Comparison of ENCODE assay signal across 12 cellular contexts in the genomic region with DNA sequence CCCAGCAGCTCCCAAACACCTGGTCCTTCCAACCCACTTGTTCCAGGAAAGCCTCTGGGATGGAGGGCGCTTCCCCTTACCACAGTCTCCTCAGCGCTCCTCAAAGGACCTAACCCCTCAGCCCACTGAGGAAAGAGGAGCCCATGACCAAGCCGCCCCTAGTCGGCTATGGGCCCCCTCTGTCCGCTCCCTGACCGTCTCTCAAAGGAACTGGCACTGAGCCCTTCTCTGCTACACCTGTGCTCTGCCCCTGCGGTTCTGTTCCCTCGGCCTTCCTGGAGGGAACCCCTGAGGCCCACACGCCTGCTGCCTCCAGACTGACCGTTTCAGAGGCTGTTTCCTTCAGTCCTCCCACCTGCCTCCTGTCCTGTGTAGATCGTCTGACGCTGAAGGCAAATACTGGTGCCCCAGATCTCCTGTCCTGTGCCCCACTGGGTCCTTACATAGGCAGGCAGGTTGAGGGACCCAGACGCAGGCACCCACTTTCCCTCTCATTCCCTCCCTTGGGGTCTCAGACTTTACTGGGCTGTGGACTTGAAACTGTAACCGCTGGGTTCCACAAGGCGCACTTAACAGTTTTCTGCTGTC. TPM values are rescaled to one million over a fixed set of nuclear protein-coding genes. Genes with fewer than 3 reads are reported as not detected.
A peak's percentile ranks its signal among the peaks of the same experiment; 100 is the strongest.
DNase-seq lines count a peak whose midpoint lies in the region; ATAC-seq and TF ChIP-seq lines count a peak whose summit lies in the region.
"Had no signal": no experiment of that assay in that cellular context is flagged by ENCODE, and none has a peak within 500 bp of the region (broad histone marks: within the 10 kb centered on the region; RNA-seq: fewer than 3 reads in every experiment).

No MANE protein-coding gene starts in this region.

- H4K8ac ChIP-seq in H9 (replicated peaks; ENCODE audit: insufficient read length, low read depth, low read length), result no peak overlapping the region

- CTCF ChIA-PET in CD4-positive, alpha-beta T cell (lab: Charles Lee), result no interaction called here

- no peak overlapping the region for H3K18ac ChIP-seq in H9 (ENCODE audit: insufficient read length, low read depth, low read length)

- H3K9ac ChIP-seq in H9 (ENCODE audit: extremely low read depth, insufficient read length, low read length), result no peak overlapping the region

- H3K56ac ChIP-seq in H9 (ENCODE audit: insufficient read length, low read depth, low read length), result no peak overlapping the region

- H2BK12ac ChIP-seq in H9 (ENCODE audit: insufficient read length, low read depth, low read length), result no peak overlapping the region

- no peaks in the 10 kb centered on the region for H3K36me3 Mint-ChIP-seq in CD4-positive, alpha-beta T cell (ENCODE audit: low read depth)
- H3K36me3 Mint-ChIP-seq in H9 (ENCODE audit: insufficient read depth in 1 of 3, low read depth in 3 of 3) (peaks cover 0 to 5% (median 4%) of the 10 kb centered on the region in 3 experiments; a peak in 1 of 7 replicates), chondrocyte (ENCODE audit: low read depth) (no peaks in the 10 kb centered on the region), naive B cell (no peaks in the 10 kb centered on the region)

- H3K27me3 ChIP-seq in CD4-positive, alpha-beta T cell (ENCODE audit: control insufficient read depth, insufficient read depth, low read length), result peaks cover 48% of the 10 kb centered on the region
- H3K27me3 ChIP-seq in H9 (ENCODE audit: insufficient read depth, low read length), result peaks cover 18% of the 10 kb centered on the region; the same call in 1 of the 2 replicates

- H2AK5ac ChIP-seq in H9 (ENCODE audit: insufficient read length, low read length), result no peak overlapping the region

- no peak overlapping the region for H3K27ac ChIP-seq in CD4-positive, alpha-beta T cell (ENCODE audit: low read depth, low read length)
- H3K27ac ChIP-seq in H9 (ENCODE audit: insufficient read length, low read depth, low read length), result no peak overlapping the region

- H2BK15ac ChIP-seq in H9 (ENCODE audit: low read depth, low read length), result no peak overlapping the region

- no peak overlapping the region for H2BK20ac ChIP-seq in H9 (ENCODE audit: low read depth, low read length, poor library complexity, severe bottlenecking)

- H3K9me3 ChIP-seq in CD4-positive, alpha-beta T cell (ENCODE audit: control insufficient read depth, low read length), result no peaks in the 10 kb centered on the region
- H3K9me3 ChIP-seq in H9 (ENCODE audit: control insufficient read depth, low read depth, low read length), result no peaks in the 10 kb centered on the region

- no peak overlapping the region for H2BK5ac ChIP-seq in H9 (ENCODE audit: insufficient read length, low read length)

- H3K23ac ChIP-seq in H9 (ENCODE audit: insufficient read length, low read depth, low read length), result no peak overlapping the region

- H3K23me2 ChIP-seq in H9 (ENCODE audit: insufficient read length, low read depth, low read length, poor library complexity, severe bottlenecking), result peaks cover 18% of the 10 kb centered on the region

- H2AFZ ChIP-seq in H9 (ENCODE audit: low read length), result no peak overlapping the region

- no peak overlapping the region for H3K14ac ChIP-seq in H9 (ENCODE audit: insufficient read depth, low read length)

- no peaks in the 10 kb centered on the region for H3K79me2 ChIP-seq in H9 (ENCODE audit: insufficient read depth, low read length)

- no peak for DNase-seq in CD4-positive, alpha-beta T cell
- no peak for DNase-seq in H9
- DNase-seq in chondrocyte (ENCODE audit: low spot score), result no peak
- no peak for DNase-seq in naive B cell
- DNase-seq in NAMALWA (ENCODE audit: low spot score), result no peak
- DNase-seq in NCI-H446 (lab: John Stamatoyannopoulos, UW), result no peak
- DNase-seq in 8988T, result no peak
- no peak for DNase-seq in NCI-H748 (lab: John Stamatoyannopoulos, UW; ENCODE audit: unreplicated experiment)
- DNase-seq: activated CD4-positive, alpha-beta T cell treated with anti-CD3 and anti-CD28 coated beads for 1 hour; COR-L47; Kasumi-1; NCI-H187 treated with DMSO at 0.1 percent for 48 hours had no signal

- no peak overlapping the region for H3T11ph ChIP-seq in H9 (ENCODE audit: low read length)

- TF ChIP-seq CTCF in CD4-positive, alpha-beta T cell (IDR thresholded peaks at IDR 0.05), result no peak
- TF ChIP-seq CTCF in H9 (conservative IDR thresholded peaks at IDR 0.05), result no peak
- no peak for TF ChIP-seq CTCF in chondrocyte (IDR thresholded peaks at IDR 0.05)

- H4K20me1 ChIP-seq in H9 (ENCODE audit: control insufficient read depth, insufficient read depth, insufficient read length), result no peaks in the 10 kb centered on the region

- H3K4me3 Mint-ChIP-seq in CD4-positive, alpha-beta T cell, result peak overlapping the region; percentile 85
- H3K4me3 Mint-ChIP-seq in H9 (peak overlapping the region; percentile 88 to 95; a peak in 4 of 5 replicates), chondrocyte (ENCODE audit: unreplicated experiment) (peak overlapping the region; percentile 59), naive B cell (peak overlapping the region; percentile 44 to 97 (median 92))

- no CpG with 5 or more reads among the region's 15 CpGs for WGBS in H9 (ENCODE audit: extremely low coverage, insufficient read length, low lambda C conversion rate)

- H3K4me1 Mint-ChIP-seq in CD4-positive, alpha-beta T cell (ENCODE audit: low read depth), result peaks cover 6% of the 10 kb centered on the region
- H3K4me1 Mint-ChIP-seq in H9 (peaks cover 16 to 22% of the 10 kb centered on the region in 2 experiments), chondrocyte (ENCODE audit: low read depth) (peaks cover 22% of the 10 kb centered on the region), naive B cell (peaks cover 16 to 30% (median 20%) of the 10 kb centered on the region in 3 donors)

- no peak for ATAC-seq in CD4-positive, alpha-beta T cell (ENCODE audit: poor library complexity)
- ATAC-seq in naive B cell (ENCODE audit: low read depth in 2 of 2), result no peak

- peaks cover 68% of the 10 kb centered on the region for H3K27me3 Mint-ChIP-seq in CD4-positive, alpha-beta T cell
- H3K27me3 Mint-ChIP-seq in H9 (ENCODE audit: low read depth), result peaks cover 66% of the 10 kb centered on the region
- H3K27me3 Mint-ChIP-seq in chondrocyte (ENCODE audit: low read depth), result peaks cover 10% of the 10 kb centered on the region
- peaks cover 33 to 73% (median 69%) of the 10 kb centered on the region in 3 donors for H3K27me3 Mint-ChIP-seq in naive B cell

- no peaks in the 10 kb centered on the region; the same call in 1 of the 2 replicates for H3K4me1 ChIP-seq in H9 (ENCODE audit: insufficient read depth, low read length)

- no peak overlapping the region for H3K4ac ChIP-seq in H9 (ENCODE audit: low read depth, low read length)

- H4K91ac ChIP-seq in H9 (ENCODE audit: insufficient read length, low read depth, low read length), result no peak overlapping the region

- no peaks in the 10 kb centered on the region for H3K9me3 Mint-ChIP-seq in CD4-positive, alpha-beta T cell
- H3K9me3 Mint-ChIP-seq in H9 (no peaks in the 10 kb centered on the region; a peak in 1 of 5 replicates), chondrocyte (ENCODE audit: low read depth) (no peaks in the 10 kb centered on the region), naive B cell (no peaks in the 10 kb centered on the region)

- H4K5ac ChIP-seq in H9 (ENCODE audit: insufficient read length, low read depth, low read length), result no peak overlapping the region

- POLR2A ChIA-PET in CD4-positive, alpha-beta T cell (lab: Charles Lee), result interaction anchor here (2.5 to 2.6 kb wide), 2 partner anchors 8 to 18 kb away, joined by 8 to 13 read pairs; no protein-coding TSS in a partner anchor

- intact Hi-C loops in CD4-positive, alpha-beta T cell (cut with DNase I, micrococcal nuclease), result no loop called here

- peak overlapping the region; percentile 52 for H3K4me2 ChIP-seq in H9 (ENCODE audit: insufficient read depth, insufficient read length, low read length)

- no peak overlapping the region for H2BK120ac ChIP-seq in H9 (ENCODE audit: low read depth, low read length, poor library complexity, severe bottlenecking)

- no peaks in the 10 kb centered on the region for H3K79me1 ChIP-seq in H9 (ENCODE audit: insufficient read depth, low read depth, low read length, poor library complexity, severe bottlenecking)

- H3K27ac Mint-ChIP-seq in CD4-positive, alpha-beta T cell, result no peak overlapping the region
- H3K27ac Mint-ChIP-seq in H9, result no peak overlapping the region
- H3K27ac Mint-ChIP-seq in chondrocyte (ENCODE audit: unreplicated experiment), result no peak overlapping the region
- no peak overlapping the region for H3K27ac Mint-ChIP-seq in naive B cell

RNA-seq across cellular contexts. Expression of a gene that starts 1.9 kb away (rescaled TPM):
- under 1 TPM; 0.08 to 0.60 TPM for total RNA-seq in CD4-positive, alpha-beta T cell
- 25.5 and 29.4 TPM in 2 replicates for total RNA-seq in H9 (2021)
- 4.2 to 4.9 TPM (median 4.3 TPM) in 3 replicates for total RNA-seq in chondrocyte
- under 1 TPM in 1 of 6 donors, not detected in 5; 0.17 TPM for polyA plus RNA-seq in naive B cell (ENCODE audit: low read depth in 6 of 6)

RNA-seq across cellular contexts. Expression of a gene that starts 31.6 kb away (rescaled TPM):
- 10 to 100 TPM; 17.8 to 19.5 TPM for total RNA-seq in CD4-positive, alpha-beta T cell
- total RNA-seq in H9 (2021), result 70.2 and 74.5 TPM in 2 replicates
- total RNA-seq in chondrocyte, result 35.1 to 43.4 TPM (median 41.5 TPM) in 3 replicates
- 10 to 100 TPM; 49.1 to 89.5 (median 75.0) TPM for polyA plus RNA-seq in naive B cell (ENCODE audit: low read depth in 6 of 6)

RNA-seq across cellular contexts. Expression of a gene that starts 36.4 kb away (rescaled TPM):
- 10 to 100 TPM; 40.7 to 43.4 TPM for total RNA-seq in CD4-positive, alpha-beta T cell
- total RNA-seq in H9 (2021) (56.2 and 58.1 TPM in 2 replicates), chondrocyte (61.8 to 69.7 TPM (median 62.6 TPM) in 3 replicates)
- 10 to 100 TPM; 33.3 to 51.0 (median 38.3) TPM for polyA plus RNA-seq in naive B cell (ENCODE audit: low read depth in 6 of 6)
